ENCODE assay signal across 8 cellular contexts in genomic region chr6:106117579-106117978, GRCh38. TPM values are rescaled to one million over a fixed set of nuclear protein-coding genes. Genes with fewer than 3 reads are reported as not detected.
DNase-seq lines count a peak whose midpoint lies in the region; ATAC-seq and TF ChIP-seq lines count a peak whose summit lies in the region.

No MANE protein-coding gene starts in this region.

- no peaks in the 10 kb centered on the region for H3K4me1 ChIP-seq in sigmoid colon

- peak; percentile 48 for DNase-seq in GM20000 (ENCODE audit: low spot score)
- peak; percentile 29 for DNase-seq in KG1 (lab: John Stamatoyannopoulos, UW)
- peak; percentile 61 to 62 for DNase-seq in activated T-cell treated with anti-CD3 and anti-CD28 coated beads, Interleukin-2, amount 50 U/mL, for 48 hours
- DNase-seq in stimulated activated CD8-positive, alpha-beta memory T cell treated with anti-CD3 and anti-CD28 coated beads, Interleukin-12 subunit alpha, Interleukin-12 subunit beta, amount 100 ng/mL, for 4 hours (ENCODE audit: low read depth) = peak; percentile 43
- no peak for DNase-seq in sigmoid colon

- no peak overlapping the region for H3K4me3 ChIP-seq in sigmoid colon

- H3K27me3 ChIP-seq in sigmoid colon = no peaks in the 10 kb centered on the region

- TF ChIP-seq CTCF in GM20000 (IDR thresholded peaks at IDR 0.05; ENCODE audit: extremely low read depth, missing control alignments) (no peak), sigmoid colon (IDR thresholded peaks at IDR 0.05) (no peak)

- no peak for TF ChIP-seq POLR2A in sigmoid colon (IDR thresholded peaks at IDR 0.05)

- ATAC-seq in HG02623 (IDR thresholded peaks at IDR 0.05; ENCODE audit: unreplicated experiment) = no peak
- no peak for ATAC-seq in HG03139 (IDR thresholded peaks at IDR 0.05; ENCODE audit: unreplicated experiment)
- no peak for ATAC-seq in GM18870 (IDR thresholded peaks at IDR 0.05; ENCODE audit: unreplicated experiment)

- intact Hi-C loops in sigmoid colon (cut with DNase I) = no loop called here

- no peak for TF ChIP-seq EP300 in sigmoid colon (IDR thresholded peaks at IDR 0.05)

- H3K36me3 ChIP-seq in sigmoid colon = no peaks in the 10 kb centered on the region

- no peak overlapping the region for H3K27ac ChIP-seq in sigmoid colon

- H3K9me3 ChIP-seq in sigmoid colon = no peaks in the 10 kb centered on the region

- 53 to 83% methylated on average over 6 of the region's 6 CpGs for WGBS in sigmoid colon, 2 donors

RNA-seq across cellular contexts. Expression of gene PRDM1, which starts 31.4 kb away (rescaled TPM):
- 1 to 10 TPM in 3 of 4 donors, under 1 TPM in 1; 0.55 to 1.6 (median 1.2) TPM for total RNA-seq in sigmoid colon
- 10 to 100 TPM in 1 of 3 donors, 1 to 10 TPM in 2; 3.0 to 17.6 (median 7.2) TPM for polyA plus RNA-seq in sigmoid colon
